In genomic region chr10:118754556-118755423, GRCh38 we compare ENCODE assay signal across 8 cellular contexts. TPM values are rescaled to one million over a fixed set of nuclear protein-coding genes. Genes with fewer than 3 reads are reported as not detected.
DNase-seq lines count a peak whose midpoint lies in the region; ATAC-seq, FAIRE-seq and TF ChIP-seq lines count a peak whose summit lies in the region.

Gene CACUL1 (minus strand): TSS chr10:118754970. CDS start chr10:118754762, 208 bp downstream.

- intact Hi-C loops in HepG2 (cut with micrococcal nuclease; ENCODE audit: unreplicated experiment): loop anchor here (10.0 kb wide), 2 partner anchors 270 to 410 kb away; partner anchors contain the start of genes NANOS1 and SFXN4

- no peak for TF ChIP-seq RAD21 in HepG2 (CRISPR knock-in tag; IDR thresholded peaks at IDR 0.05)

- peaks cover 26% of the 10 kb centered on the region for H4K20me1 ChIP-seq in HepG2 (ENCODE audit: insufficient read depth, low read length)

- 2% methylated on average over 24 of the region's 87 CpGs for WGBS in HepG2 (ENCODE audit: low lambda C conversion rate)

- in situ Hi-C loops in HepG2 (cut with HindIII; ENCODE audit: extremely low pct_ligation_motif_present, low pct_unique_long_range_greater_than_20kb): no loop called here

- DNase-seq in NCI-H774 (lab: John Stamatoyannopoulos, UW) (peak; percentile 94), dermis microvascular lymphatic vessel endothelial cell (ENCODE audit: low read depth in 2 of 2) (peak; percentile 99 to 100), HepG2 (ENCODE audit: low spot score) (peak; percentile 97)
- peak; percentile 99 to 100 for DNase-seq in activated CD4-positive, alpha-beta T cell treated with anti-CD3 and anti-CD28 coated beads, Interleukin-2, amount 50 U/mL, for 4 hours
- peak; percentile 99 for DNase-seq in stimulated activated CD4-positive, alpha-beta T cell treated with anti-CD3 and anti-CD28 coated beads, Interleukin-4, amount 100 ng/mL, for 1 hour

- peak within 1 kb of the TSS; percentile 83 to 93 (median 86) for H3K4me3 ChIP-seq in HepG2 (replicated peaks in 1 of 3; ENCODE audit: insufficient read depth in 1 of 3, low read depth in 2 of 3, low read length in 3 of 3)

- CTCF ChIA-PET in HepG2 (lab: Yijun Ruan, JAX; ENCODE audit: low intra/inter-chr PET ratio, low total read pairs): no interaction called here

- peak; percentile 63 to 79 for TF ChIP-seq POLR2A in HepG2 (IDR thresholded peaks at IDR 0.05; ENCODE audit: insufficient read depth in 1 of 2, low read depth in 2 of 2, low read length in 2 of 2)

- H3K9ac ChIP-seq in HepG2 (ENCODE audit: insufficient read depth, low read depth, low read length): peak within 1 kb of the TSS; percentile 83

- ATAC-seq in GM19395 (IDR thresholded peaks at IDR 0.05; ENCODE audit: unreplicated experiment) (peak; percentile 95), HG03565 (IDR thresholded peaks at IDR 0.05; ENCODE audit: unreplicated experiment) (peak; percentile 88), HepG2 (peak; percentile 94)

- H3K4me2 ChIP-seq in HepG2 (ENCODE audit: low read depth, low read length): peak within 1 kb of the TSS; percentile 99

- no peaks in the 10 kb centered on the region for H3K9me3 ChIP-seq in HepG2 (ENCODE audit: low read length)

- H2AFZ ChIP-seq in HepG2 (ENCODE audit: low read length): no peak within 1 kb of the TSS

- no peaks in the 10 kb centered on the region; a peak in 1 of 5 replicates for H3K27me3 ChIP-seq in HepG2 (ENCODE audit: control insufficient read depth in 1 of 2, insufficient read depth in 2 of 2, low read length in 2 of 2)

- H3K79me2 ChIP-seq in HepG2 (ENCODE audit: insufficient read depth, low read length): peaks cover 46% of the 10 kb centered on the region

- TF ChIP-seq CTCF in C4-2B (conservative IDR thresholded peaks at IDR 0.05) (no peak), HepG2 (CRISPR knock-in tag; IDR thresholded peaks at IDR 0.05) (peak; percentile 36)

- TF ChIP-seq EP300 in HepG2 (IDR thresholded peaks at IDR 0.05; ENCODE audit: low read depth in 2 of 2, low read length in 2 of 2) (no peak), HepG2 (CRISPR knock-in tag; IDR thresholded peaks at IDR 0.05; ENCODE audit: borderline replicate concordance) (no peak)

- peak; percentile 62 for FAIRE-seq in HepG2 (lab: Jason Lieb, UNC)

- H3K4me1 ChIP-seq in HepG2 (ENCODE audit: insufficient read depth, low read length): peaks cover 36% of the 10 kb centered on the region

- BruUV-seq in HepG2 (replicated peaks; lab: Mats Ljungman, UMichigan): no TSS peak

- peaks cover 0 to 1% of the 10 kb centered on the region in 2 experiments; a peak in 1 of 5 replicates for H3K36me3 ChIP-seq in HepG2 (replicated peaks in 1 of 2; ENCODE audit: control insufficient read depth in 1 of 2, insufficient read depth in 2 of 2, low read length in 2 of 2)

- POLR2A ChIA-PET in HepG2 (lab: Yijun Ruan, JAX): interaction anchor here (0.9 to 1.7 kb wide), 6 partner anchors 12 to 1137 kb away, joined by 3 to 11 read pairs (median 4); partner anchors contain the start of gene SEC23IP

- H3K27ac ChIP-seq in C4-2B (peak within 1 kb of the TSS; percentile 82), HepG2 (ENCODE audit: extremely low read length, insufficient read depth, low read length) (peak within 1 kb of the TSS; percentile 81)

TF ChIP-seq in HepG2, 621 proteins besides CTCF, POLR2A, EP300 and RAD21 (continues in another document):
- peak; percentile 33; the same call in 1 of the 2 replicates for TF ChIP-seq SNAPC2 (CRISPR knock-in tag; IDR thresholded peaks at IDR 0.05)
- TF ChIP-seq GMEB2 (CRISPR knock-in tag; IDR thresholded peaks at IDR 0.05; ENCODE audit: low read depth): no peak
- no peak for TF ChIP-seq MTF2 (CRISPR knock-in tag; IDR thresholded peaks at IDR 0.05; ENCODE audit: borderline replicate concordance)
- no peak for TF ChIP-seq ATF4 (CRISPR knock-in tag; IDR thresholded peaks at IDR 0.05)
- TF ChIP-seq ZBTB49 (CRISPR knock-in tag; IDR thresholded peaks at IDR 0.05; ENCODE audit: borderline replicate concordance): no peak
- TF ChIP-seq ZNF138 (CRISPR knock-in tag; IDR thresholded peaks at IDR 0.05; ENCODE audit: low read depth): no peak
- no peak for TF ChIP-seq HMGA1 (CRISPR knock-in tag; conservative IDR thresholded peaks at IDR 0.05)
- no peak for TF ChIP-seq STAG1 (CRISPR knock-in tag; IDR thresholded peaks at IDR 0.05)
- TF ChIP-seq ZNF282 (IDR thresholded peaks at IDR 0.05; ENCODE audit: partially characterized antibody): no peak
- peak; percentile 81; the same call in 1 of the 2 replicates for TF ChIP-seq NFKB2 (CRISPR knock-in tag; IDR thresholded peaks at IDR 0.05; ENCODE audit: borderline replicate concordance)
- TF ChIP-seq NCOA5 (CRISPR knock-in tag; IDR thresholded peaks at IDR 0.05): no peak
- peak; percentile 64; the same call in 1 of the 2 replicates for TF ChIP-seq BRD4 (CRISPR knock-in tag; IDR thresholded peaks at IDR 0.05)
- TF ChIP-seq CENPT (CRISPR knock-in tag; IDR thresholded peaks at IDR 0.05; ENCODE audit: low read depth): no peak
- no peak for TF ChIP-seq RORA (CRISPR knock-in tag; IDR thresholded peaks at IDR 0.05)
- TF ChIP-seq ZNF619 (CRISPR knock-in tag; IDR thresholded peaks at IDR 0.05): no peak

RNA-seq across cellular contexts. Expression of gene CACUL1, which starts in this region (rescaled TPM):
- total RNA-seq in dermis microvascular lymphatic vessel endothelial cell: 22.1 and 25.0 TPM in 2 replicates
- total RNA-seq in HepG2 (2016; rRNA removed; fragmentation: Illumina TruSeq; extraction: Trizol): 31.0 and 43.6 TPM in 2 replicates
- 9.3 and 13.6 TPM in 2 replicates for total RNA-seq in HepG2 (2016; cell fraction: cytosol; rRNA removed; fragmentation: Illumina TruSeq; extraction: Trizol; ENCODE audit: low read depth)
- total RNA-seq in HepG2 (2016; cell fraction: insoluble cytoplasmic fraction; rRNA removed; fragmentation: Illumina TruSeq; extraction: Trizol): 29.9 and 40.9 TPM in 2 replicates
- total RNA-seq in HepG2 (2016; cell fraction: membrane; rRNA removed; fragmentation: Illumina TruSeq; extraction: Trizol): 23.6 and 25.5 TPM in 2 replicates
- total RNA-seq in HepG2 (2016; cell fraction: nucleus; rRNA removed; fragmentation: Illumina TruSeq; extraction: Trizol): 35.3 and 37.2 TPM in 2 replicates
- polyA plus RNA-seq in HepG2 (2011; rRNA removed): 10.6 and 14.2 TPM in 2 replicates
- 3.9 and 5.9 TPM in 2 replicates for polyA plus RNA-seq in HepG2 (2011; cell fraction: cytosol; rRNA removed)
- polyA plus RNA-seq in HepG2 (2011; cell fraction: nucleus; rRNA removed): 6.9 and 7.8 TPM in 2 replicates
- polyA plus RNA-seq in HepG2 (2012): 8.3 and 12.1 TPM in 2 replicates
- 2.5 and 3.3 TPM in 2 replicates for polyA plus RNA-seq in HepG2 (2016; cell fraction: cytosol; fragmentation: Illumina TruSeq; extraction: Trizol; ENCODE audit: low read depth)
- polyA plus RNA-seq in HepG2 (2016; cell fraction: insoluble cytoplasmic fraction; fragmentation: Illumina TruSeq; extraction: Trizol; ENCODE audit: low read depth): 18.3 and 18.5 TPM in 2 replicates
- 7.7 and 8.5 TPM in 2 replicates for polyA plus RNA-seq in HepG2 (2016; cell fraction: membrane; fragmentation: Illumina TruSeq; extraction: Trizol; ENCODE audit: low read depth)
- 15.3 and 21.2 TPM in 2 replicates for polyA plus RNA-seq in HepG2 (2016; cell fraction: nucleus; fragmentation: Illumina TruSeq; extraction: Trizol; ENCODE audit: insufficient read depth, low read depth)
- polyA minus RNA-seq in HepG2 (2011; rRNA and poly(A)+ RNA removed; ENCODE audit: low replicate concordance): 11.8 and 27.1 TPM in 2 replicates
- 18.8 and 27.1 TPM in 2 replicates for polyA minus RNA-seq in HepG2 (2011; cell fraction: cytosol; rRNA and poly(A)+ RNA removed)
- polyA minus RNA-seq in HepG2 (2011; cell fraction: nucleus; rRNA and poly(A)+ RNA removed): 35.0 and 37.0 TPM in 2 replicates

Comparison
In these comparisons a context has a peak if more than half of its experiments do, and no peak if none do; other contexts are left out.
1. Peak in every context shown above with its lines: DNase-seq, ATAC-seq, H3K4me3 ChIP-seq and H3K27ac ChIP-seq.